Comparison of ENCODE assay signal across 8 cellular contexts in genomic region chr17:28710948-28711722, GRCh38. TPM values are rescaled to one million over a fixed set of nuclear protein-coding genes. Genes with fewer than 3 reads are reported as not detected.
A peak's percentile ranks its signal among the peaks of the same experiment; 100 is the strongest.
DNase-seq lines count a peak whose midpoint lies in the region; ATAC-seq and TF ChIP-seq lines count a peak whose summit lies in the region.

No MANE protein-coding gene starts in this region.

- DNase-seq in Calu3 (peak; percentile 93), IMR-90 (peak; percentile 85), PC-3 (peak; percentile 87)
- peak; percentile 92 to 96 for DNase-seq in activated T-cell treated with anti-CD3 and anti-CD28 coated beads, Interleukin-2, amount 50 U/mL, for 48 hours
- DNase-seq in stimulated activated CD8-positive, alpha-beta memory T cell treated with anti-CD3 and anti-CD28 coated beads, Interleukin-7, amount 100 ng/mL, for 1 hour (ENCODE audit: low read depth in 2 of 2), result peak; percentile 77 to 83

- peak overlapping the region; percentile 81 for H3K18ac ChIP-seq in IMR-90 (ENCODE audit: low read depth, low read length)

- no peak for TF ChIP-seq CTCF in Calu3 (IDR thresholded peaks at IDR 0.05; ENCODE audit: unreplicated experiment)
- TF ChIP-seq CTCF in IMR-90 (conservative IDR thresholded peaks at IDR 0.05; ENCODE audit: low read depth, low read length), result no peak
- no peak for TF ChIP-seq CTCF in PC-3 (conservative IDR thresholded peaks at IDR 0.05; ENCODE audit: low read depth, low read length)

- dilution Hi-C loops in IMR-90 (cut with HindIII; ENCODE audit: low sequenced_read_pairs, unreplicated experiment), result no loop called here

- intact Hi-C loops in Calu3 (cut with micrococcal nuclease; ENCODE audit: unreplicated experiment) (no loop called here), IMR-90 (cut with micrococcal nuclease) (loop anchor here (2.0 kb wide), 1 partner anchor 66 kb away; the partner anchor contains the start of gene BLTP2), PC-3 (cut with micrococcal nuclease) (loop anchor here (10.0 kb wide), 1 partner anchor 66 kb away; the partner anchor contains the start of gene BLTP2)

- peak overlapping the region; percentile 86 for H2BK5ac ChIP-seq in IMR-90 (ENCODE audit: low read depth, low read length, poor library complexity, severe bottlenecking)

- peaks cover 6 to 46% of the 10 kb centered on the region in 2 experiments; a peak in 3 of 4 replicates for H3K79me1 ChIP-seq in IMR-90 (ENCODE audit: low read depth in 1 of 2, low read length in 2 of 2)

- peak overlapping the region; percentile 95 for H3K14ac ChIP-seq in IMR-90 (replicated peaks; ENCODE audit: low read depth, low read length)

- ATAC-seq in GM21423 (IDR thresholded peaks at IDR 0.05; ENCODE audit: unreplicated experiment), result peak; percentile 75
- peak; percentile 95 for ATAC-seq in IMR-90 (ENCODE audit: low read depth)
- ATAC-seq in PC-3, result peak; percentile 96
- ATAC-seq in esophagus mucosa, result peak; percentile 87

- no peaks in the 10 kb centered on the region for H3F3A ChIP-seq in PC-3 (ENCODE audit: low read length, unreplicated experiment)

- 1% methylated on average over 38 of the region's 69 CpGs; no CpG with 5 or more reads in 1 of the 2 experiments for WGBS in IMR-90 (ENCODE audit: extremely low coverage in 2 of 2, insufficient read length in 1 of 2), 2 experiments

- H3K9me3 ChIP-seq in IMR-90 (ENCODE audit: control insufficient read depth, insufficient read depth, low read length) (no peaks in the 10 kb centered on the region), PC-3 (ENCODE audit: low read length) (no peaks in the 10 kb centered on the region), muscle layer of colon (ENCODE audit: low read length) (no peaks in the 10 kb centered on the region)

- H3K36me3 ChIP-seq in IMR-90 (ENCODE audit: control insufficient read depth, insufficient read depth, low read length) (peaks cover 35% of the 10 kb centered on the region), PC-3 (ENCODE audit: low read depth, low read length) (peaks cover 10% of the 10 kb centered on the region; the same call in 1 of the 2 replicates), muscle layer of colon (ENCODE audit: insufficient read depth, low read length) (peaks cover 21% of the 10 kb centered on the region)

- H3K9me3 Mint-ChIP-seq in Calu3 (ENCODE audit: low read depth, unreplicated experiment), result no peaks in the 10 kb centered on the region

- POLR2A ChIA-PET in IMR-90 (lab: Charles Lee; ENCODE audit: unreplicated experiment), result interaction anchor here (0.6 to 1.5 kb wide), 5 partner anchors 8 to 43 kb away, joined by 3 to 6 read pairs (median 3); partner anchors contain the start of gene RPL23A
- POLR2A ChIA-PET in PC-3 (lab: Charles Lee; ENCODE audit: unreplicated experiment), result interaction anchor here (0.5 to 0.9 kb wide), 5 partner anchors 9 to 111 kb away, joined by 5 to 9 read pairs (median 6); partner anchors contain the start of gene RPL23A

- TF ChIP-seq RAD21 in IMR-90 (IDR thresholded peaks at IDR 0.05; ENCODE audit: low read length), result no peak

- peaks cover 10% of the 10 kb centered on the region for H3K79me2 ChIP-seq in PC-3 (ENCODE audit: low read length)

- TF ChIP-seq POLR2A in IMR-90 (IDR thresholded peaks at IDR 0.05; ENCODE audit: low read depth, low read length), result peak; percentile 84

- no peaks in the 10 kb centered on the region for H3K9me2 ChIP-seq in PC-3 (replicated peaks; ENCODE audit: low read length)

- BruUV-seq in Calu3 (replicated peaks; lab: Mats Ljungman, UMichigan) (no TSS peak), IMR-90 (replicated peaks; lab: Mats Ljungman, UMichigan) (no TSS peak), PC-3 (replicated peaks; lab: Mats Ljungman, UMichigan) (no TSS peak)

- H3K9me1 ChIP-seq in IMR-90 (ENCODE audit: insufficient read depth, low read length), result peaks cover 24% of the 10 kb centered on the region

- no peaks in the 10 kb centered on the region for H3K4me1 Mint-ChIP-seq in Calu3 (ENCODE audit: low read depth, unreplicated experiment)

- H4K20me1 ChIP-seq in IMR-90 (ENCODE audit: insufficient read depth, low read length) (peaks cover 18% of the 10 kb centered on the region; the same call in 1 of the 2 replicates), PC-3 (ENCODE audit: low read length) (no peaks in the 10 kb centered on the region; the same call in 1 of the 2 replicates)

- no peak overlapping the region for H2BK20ac ChIP-seq in IMR-90 (ENCODE audit: low read depth, low read length)

- peaks cover 45% of the 10 kb centered on the region for H3K36me3 Mint-ChIP-seq in Calu3 (ENCODE audit: insufficient read depth, unreplicated experiment)

- H3K4me3 Mint-ChIP-seq in Calu3 (ENCODE audit: low read depth, unreplicated experiment), result peak overlapping the region; percentile 83

- H3K4me1 ChIP-seq in IMR-90 (ENCODE audit: control insufficient read depth, insufficient read depth, low read length), result peaks cover 12% of the 10 kb centered on the region
- H3K4me1 ChIP-seq in PC-3 (ENCODE audit: insufficient read depth, low read length), result peaks cover 4% of the 10 kb centered on the region; the same call in 1 of the 2 replicates
- peaks cover 16% of the 10 kb centered on the region for H3K4me1 ChIP-seq in muscle layer of colon (ENCODE audit: insufficient read depth, low read length)

- H3K23ac ChIP-seq in IMR-90 (ENCODE audit: low read depth, low read length), result peak overlapping the region; percentile 87

- CTCF ChIA-PET in Calu3 (lab: Charles Lee), result interaction anchor here (0.6 to 2.6 kb wide), 3 partner anchors 8 to 628 kb away, joined by 4 to 12 read pairs (median 5); partner anchors contain the start of gene RPL23A
- CTCF ChIA-PET in IMR-90 (lab: Yijun Ruan, JAX), result interaction anchor here (0.6 to 1.7 kb wide), 2 partner anchors 16 to 39 kb away, joined by 3 to 9 read pairs; partner anchors contain the start of gene TLCD1
- CTCF ChIA-PET in PC-3 (lab: Charles Lee), result interaction anchor here (1.0 kb wide), 1 partner anchor 66 kb away, joined by 8 read pairs; the partner anchor contains the start of gene BLTP2

- no peaks in the 10 kb centered on the region for H3K27me3 ChIP-seq in IMR-90 (ENCODE audit: control insufficient read depth, insufficient read depth, low read length)
- H3K27me3 ChIP-seq in PC-3 (ENCODE audit: low read length), result no peaks in the 10 kb centered on the region
- H3K27me3 ChIP-seq in muscle layer of colon (ENCODE audit: control insufficient read depth in 1 of 2, insufficient read depth in 2 of 2, low read length in 2 of 2), result no peaks in the 10 kb centered on the region

- H3K9ac ChIP-seq in IMR-90 (ENCODE audit: low read depth, low read length) (peak overlapping the region; percentile 89), PC-3 (ENCODE audit: low read length) (peak overlapping the region; percentile 81), muscle layer of colon (ENCODE audit: low read length) (peak overlapping the region; percentile 68)

- no peaks in the 10 kb centered on the region for H3K27me3 Mint-ChIP-seq in Calu3 (ENCODE audit: unreplicated experiment)

- peak overlapping the region; percentile 91 for H4K91ac ChIP-seq in IMR-90 (ENCODE audit: insufficient read depth, low read depth, low read length)

- in situ Hi-C loops in IMR-90 (cut with MboI; ENCODE audit: low sequenced_read_pairs), result no loop called here

- peak overlapping the region; percentile 97 for H3K4me2 ChIP-seq in IMR-90 (ENCODE audit: low read depth, low read length)
- H3K4me2 ChIP-seq in PC-3 (ENCODE audit: low read length), result peak overlapping the region; percentile 94

- H2AFZ ChIP-seq in IMR-90 (replicated peaks; ENCODE audit: low read length, poor library complexity) (peak overlapping the region; percentile 90), PC-3 (ENCODE audit: low read length) (peak overlapping the region; percentile 85)

- H4K8ac ChIP-seq in IMR-90 (ENCODE audit: low read depth in 2 of 2, low read length in 2 of 2), result peak overlapping the region; percentile 82 to 87

- peak overlapping the region; percentile 93 for H3K4ac ChIP-seq in IMR-90 (ENCODE audit: low read depth, low read length)

- H2AK9ac ChIP-seq in IMR-90 (replicated peaks; ENCODE audit: low read depth, low read length, poor library complexity), result peak overlapping the region; percentile 93

- H2BK120ac ChIP-seq in IMR-90 (ENCODE audit: low read depth, low read length), result peak overlapping the region; percentile 36

- H3K27ac Mint-ChIP-seq in Calu3 (ENCODE audit: unreplicated experiment), result peak overlapping the region; percentile 93

- no peak overlapping the region for H2BK15ac ChIP-seq in IMR-90 (ENCODE audit: low read depth, low read length)

- H3K27ac ChIP-seq in IMR-90 (ENCODE audit: insufficient read depth, low read length), result peak overlapping the region; percentile 97
- peak overlapping the region; percentile 70 for H3K27ac ChIP-seq in PC-3 (ENCODE audit: low read length)
- peak overlapping the region; percentile 88 for H3K27ac ChIP-seq in muscle layer of colon (ENCODE audit: low read depth, low read length)

- peak overlapping the region; percentile 65 for H3K4me3 ChIP-seq in IMR-90 (ENCODE audit: insufficient read depth, low read depth, low read length)
- peak overlapping the region; percentile 74 for H3K4me3 ChIP-seq in PC-3 (ENCODE audit: low read length)
- peak overlapping the region; percentile 64 to 72 for H3K4me3 ChIP-seq in muscle layer of colon (ENCODE audit: low read depth in 1 of 2, low read length in 2 of 2)

- H2AK5ac ChIP-seq in IMR-90 (ENCODE audit: low read depth, low read length), result peak overlapping the region; percentile 98

- H4K5ac ChIP-seq in IMR-90 (ENCODE audit: low read depth, low read length), result peak overlapping the region; percentile 83

- H3K56ac ChIP-seq in IMR-90 (ENCODE audit: extremely low read depth, insufficient read depth, low read length), result peak overlapping the region; percentile 97; the same call in 1 of the 2 replicates

RNA-seq across cellular contexts. Expression of gene PROCA1, which starts 0.6 kb away (rescaled TPM):
- total RNA-seq in Calu3 (2022) (4.2 and 4.3 TPM in 2 replicates), IMR-90 (2012; rRNA removed) (0.28 and 0.36 TPM in 2 replicates), PC-3 (2014; rRNA removed) (1.9 and 2.6 TPM in 2 replicates), esophagus mucosa (0.64 TPM)
- polyA plus RNA-seq in IMR-90 (2012; rRNA removed), result 1.7 and 3.0 TPM in 2 replicates
- 1.4 and 1.6 TPM in 2 replicates for polyA plus RNA-seq in IMR-90 (2012; cell fraction: cytosol; rRNA removed)
- polyA plus RNA-seq in IMR-90 (2012; cell fraction: nucleus; rRNA removed; ENCODE audit: low replicate concordance), result 14.3 and 16.5 TPM in 2 replicates

RNA-seq across cellular contexts. Expression of gene RAB34, which starts 6.5 kb away (rescaled TPM):
- 34.5 and 35.3 TPM in 2 replicates for total RNA-seq in Calu3 (2022)
- 304 and 351 TPM in 2 replicates for total RNA-seq in IMR-90 (2012; rRNA removed)
- 374 and 387 TPM in 2 replicates for polyA plus RNA-seq in IMR-90 (2012; rRNA removed)
- polyA plus RNA-seq in IMR-90 (2012; cell fraction: cytosol; rRNA removed), result 274 and 575 TPM in 2 replicates
- 417 and 521 TPM in 2 replicates for polyA plus RNA-seq in IMR-90 (2012; cell fraction: nucleus; rRNA removed; ENCODE audit: low replicate concordance)
- total RNA-seq in PC-3 (2014; rRNA removed), result 207 and 211 TPM in 2 replicates
- total RNA-seq in esophagus mucosa, result 34.2 TPM

RNA-seq across cellular contexts. Expression of gene RPL23A, which starts 8.7 kb away (rescaled TPM):
- total RNA-seq in Calu3 (2022) (1,148 and 1,217 TPM in 2 replicates), IMR-90 (2012; rRNA removed) (572 and 596 TPM in 2 replicates), PC-3 (2014; rRNA removed) (390 and 515 TPM in 2 replicates), esophagus mucosa (1,336 TPM)
- 958 and 1,004 TPM in 2 replicates for polyA plus RNA-seq in IMR-90 (2012; rRNA removed)
- 180 and 421 TPM in 2 replicates for polyA plus RNA-seq in IMR-90 (2012; cell fraction: cytosol; rRNA removed)
- 47.7 and 402 TPM in 2 replicates for polyA plus RNA-seq in IMR-90 (2012; cell fraction: nucleus; rRNA removed; ENCODE audit: low replicate concordance)

RNA-seq across cellular contexts. Expression of gene TLCD1, which starts 14.9 kb away (rescaled TPM):
- total RNA-seq in Calu3 (2022) (44.9 and 49.3 TPM in 2 replicates), IMR-90 (2012; rRNA removed) (3.6 and 3.9 TPM in 2 replicates), PC-3 (2014; rRNA removed) (7.1 and 9.3 TPM in 2 replicates), esophagus mucosa (14.7 TPM)
- polyA plus RNA-seq in IMR-90 (2012; rRNA removed), result 8.7 and 9.3 TPM in 2 replicates
- polyA plus RNA-seq in IMR-90 (2012; cell fraction: cytosol; rRNA removed), result 5.9 and 14.1 TPM in 2 replicates
- 3.7 and 5.6 TPM in 2 replicates for polyA plus RNA-seq in IMR-90 (2012; cell fraction: nucleus; rRNA removed; ENCODE audit: low replicate concordance)

RNA-seq across cellular contexts. Expression of gene NEK8, which starts 17.5 kb away (rescaled TPM):
- 10.8 and 11.4 TPM in 2 replicates for total RNA-seq in Calu3 (2022)
- total RNA-seq in IMR-90 (2012; rRNA removed), result 3.1 and 5.2 TPM in 2 replicates
- polyA plus RNA-seq in IMR-90 (2012; rRNA removed), result 4.1 and 4.6 TPM in 2 replicates
- polyA plus RNA-seq in IMR-90 (2012; cell fraction: cytosol; rRNA removed), result 2.6 and 5.8 TPM in 2 replicates
- 14.0 and 18.2 TPM in 2 replicates for polyA plus RNA-seq in IMR-90 (2012; cell fraction: nucleus; rRNA removed; ENCODE audit: low replicate concordance)
- 2.4 and 3.7 TPM in 2 replicates for total RNA-seq in PC-3 (2014; rRNA removed)
- total RNA-seq in esophagus mucosa, result 3.9 TPM

Comparison
In these comparisons a context has a peak if more than half of its experiments do, and no peak if none do; other contexts are left out.
1. Peak in every context shown above with its lines: DNase-seq, ATAC-seq, H3K4me3 ChIP-seq and H3K27ac ChIP-seq.